Comparison of ENCODE assay signal across 25 cellular contexts in the genomic region with DNA sequence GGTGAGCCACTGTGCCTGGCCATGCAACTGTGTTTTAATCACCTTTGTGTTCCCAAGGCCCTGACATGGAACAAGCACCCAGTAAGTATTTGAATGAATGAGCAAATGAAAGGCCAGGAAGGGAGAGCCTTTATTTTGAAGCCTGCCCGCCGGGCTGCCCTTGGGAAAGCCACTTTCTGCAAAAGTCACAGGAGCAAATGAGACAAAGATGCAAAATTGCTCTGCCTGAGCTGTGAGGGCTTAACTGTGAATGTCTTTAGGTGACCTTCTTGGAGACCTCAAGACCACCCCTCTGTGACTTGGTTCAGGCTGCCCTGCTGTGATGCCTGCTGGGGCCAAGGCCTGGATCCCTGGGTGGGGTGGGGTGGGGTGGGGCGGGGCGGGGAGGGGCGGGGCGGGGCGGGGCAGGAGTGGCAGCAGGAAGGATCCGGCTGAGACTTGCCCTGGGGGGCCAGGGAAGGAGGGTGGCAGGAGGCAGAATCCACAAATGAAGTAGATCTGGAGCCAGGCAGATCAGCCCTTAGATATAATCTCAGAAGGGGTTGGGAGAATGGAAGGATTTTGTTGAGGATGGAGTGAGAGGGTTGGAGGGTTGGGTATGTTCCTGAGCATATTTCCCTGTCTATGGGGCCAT. TPM values are rescaled to one million over a fixed set of nuclear protein-coding genes. Genes with fewer than 3 reads are reported as not detected.
"Had no signal": no experiment of that assay in that cellular context is flagged by ENCODE, and none has a peak within 500 bp of the region (broad histone marks: within the 10 kb centered on the region; RNA-seq: fewer than 3 reads in every experiment).

No MANE protein-coding gene starts in this region.

- H3K4me3 Mint-ChIP-seq: activated CD4-positive, alpha-beta T cell treated with anti-CD3 and anti-CD28 coated beads for 36 hours; activated naive CD4-positive, alpha-beta T cell treated with anti-CD3 and anti-CD28 coated beads, Interleukin-2, amount 10 ng/mL, durations not matched to agents 7 days and 5 days; activated naive CD8-positive, alpha-beta T cell treated with anti-CD3 and anti-CD28 coated beads, Interleukin-2, amount 50 U/mL, for 24 hours; activated T-cell treated with anti-CD3 and anti-CD28 coated beads, Interleukin-2, amount 50 U/mL, for 24 hours; brain; memory B cell; naive thymus-derived CD4-positive, alpha-beta T cell; neural progenitor cell; type B pancreatic cell had no signal

- H3K9me3 ChIP-seq: colonic mucosa, prostate gland, stomach, testis had no signal

- H3K4me3 ChIP-seq: colonic mucosa, neural progenitor cell, prostate gland, skin epidermis, stomach, testis had no signal

- DNase-seq: activated CD4-positive, alpha-beta T cell treated with anti-CD3 and anti-CD28 coated beads for 36 hours; activated CD4-positive, alpha-beta T cell treated with anti-CD3 and anti-CD28 coated beads, Interleukin-2, amount 50 U/mL, for 48 hours; activated naive CD4-positive, alpha-beta T cell treated with anti-CD3 and anti-CD28 coated beads, Interleukin-2, amount 10 ng/mL, durations not matched to agents 7 days and 5 days; activated naive CD8-positive, alpha-beta T cell treated with anti-CD3 and anti-CD28 coated beads, Interleukin-2, amount 50 U/mL, for 24 hours; activated T-cell treated with anti-CD3 and anti-CD28 coated beads, Interleukin-2, amount 50 U/mL, for 24 hours; anterior cingulate cortex; central memory CD4-positive, alpha-beta T cell; colonic mucosa; kidney glomerular epithelial cell; left ventricle myocardium superior; right cardiac atrium; stomach; T-helper 2 cell; testis; WERI-Rb-1 had no signal

- H3K36me3 Mint-ChIP-seq: activated naive CD4-positive, alpha-beta T cell treated with anti-CD3 and anti-CD28 coated beads, Interleukin-2, amount 10 ng/mL, durations not matched to agents 7 days and 5 days; brain; memory B cell; naive thymus-derived CD4-positive, alpha-beta T cell; neural progenitor cell; type B pancreatic cell had no signal

- H3K9ac ChIP-seq: neural progenitor cell had no signal

- H3K27me3 ChIP-seq: colonic mucosa, neural progenitor cell, testis had no signal

- H3K4me2 ChIP-seq: neural progenitor cell had no signal

- H3K4me1 ChIP-seq: colonic mucosa, prostate gland, stomach, testis had no signal

- ATAC-seq: activated CD4-positive, alpha-beta T cell treated with anti-CD3 and anti-CD28 coated beads for 36 hours; activated naive CD8-positive, alpha-beta T cell treated with anti-CD3 and anti-CD28 coated beads, Interleukin-2, amount 50 U/mL, for 24 hours; left ventricle myocardium superior; naive thymus-derived CD4-positive, alpha-beta T cell had no signal

- H3K27ac Mint-ChIP-seq: activated CD4-positive, alpha-beta T cell treated with anti-CD3 and anti-CD28 coated beads for 36 hours; activated naive CD4-positive, alpha-beta T cell treated with anti-CD3 and anti-CD28 coated beads, Interleukin-2, amount 10 ng/mL, durations not matched to agents 7 days and 5 days; activated naive CD8-positive, alpha-beta T cell treated with anti-CD3 and anti-CD28 coated beads, Interleukin-2, amount 50 U/mL, for 24 hours; activated T-cell treated with anti-CD3 and anti-CD28 coated beads, Interleukin-2, amount 50 U/mL, for 24 hours; activated T-helper 2 cell treated with anti-CD3 and anti-CD28 coated beads, Interferon-gamma antibody, Interleukin-2, Interleukin-4, amounts not matched to agents 10 μg/mL and 5 μg/mL and 100 μg/mL, durations not matched to agents 14 hours and 24 hours and 36 hours; memory B cell; neural progenitor cell had no signal

- H3K4me1 Mint-ChIP-seq: brain, neural progenitor cell had no signal

- H3K9me3 Mint-ChIP-seq: activated naive CD4-positive, alpha-beta T cell treated with anti-CD3 and anti-CD28 coated beads, Interleukin-2, amount 10 ng/mL, durations not matched to agents 7 days and 5 days; activated T-cell treated with anti-CD3 and anti-CD28 coated beads, Interleukin-2, amount 50 U/mL, for 24 hours; activated T-helper 2 cell treated with anti-CD3 and anti-CD28 coated beads, Interferon-gamma antibody, Interleukin-2, Interleukin-4, amounts not matched to agents 10 μg/mL and 5 μg/mL and 100 μg/mL, durations not matched to agents 14 hours and 24 hours and 36 hours; neural progenitor cell; type B pancreatic cell had no signal

- H3K27ac ChIP-seq: colonic mucosa, neural progenitor cell, prostate gland, stomach, testis, WERI-Rb-1 had no signal

- H3K36me3 ChIP-seq: colonic mucosa, neural progenitor cell, prostate gland, stomach, WERI-Rb-1 had no signal

RNA-seq across cellular contexts. Expression of a gene that starts 54.0 kb away (rescaled TPM):
- total RNA-seq: epithelial cell of proximal tubule, frontal cortex had no signal
